ENCODE assay signal across 9 cellular contexts in the genomic region with DNA sequence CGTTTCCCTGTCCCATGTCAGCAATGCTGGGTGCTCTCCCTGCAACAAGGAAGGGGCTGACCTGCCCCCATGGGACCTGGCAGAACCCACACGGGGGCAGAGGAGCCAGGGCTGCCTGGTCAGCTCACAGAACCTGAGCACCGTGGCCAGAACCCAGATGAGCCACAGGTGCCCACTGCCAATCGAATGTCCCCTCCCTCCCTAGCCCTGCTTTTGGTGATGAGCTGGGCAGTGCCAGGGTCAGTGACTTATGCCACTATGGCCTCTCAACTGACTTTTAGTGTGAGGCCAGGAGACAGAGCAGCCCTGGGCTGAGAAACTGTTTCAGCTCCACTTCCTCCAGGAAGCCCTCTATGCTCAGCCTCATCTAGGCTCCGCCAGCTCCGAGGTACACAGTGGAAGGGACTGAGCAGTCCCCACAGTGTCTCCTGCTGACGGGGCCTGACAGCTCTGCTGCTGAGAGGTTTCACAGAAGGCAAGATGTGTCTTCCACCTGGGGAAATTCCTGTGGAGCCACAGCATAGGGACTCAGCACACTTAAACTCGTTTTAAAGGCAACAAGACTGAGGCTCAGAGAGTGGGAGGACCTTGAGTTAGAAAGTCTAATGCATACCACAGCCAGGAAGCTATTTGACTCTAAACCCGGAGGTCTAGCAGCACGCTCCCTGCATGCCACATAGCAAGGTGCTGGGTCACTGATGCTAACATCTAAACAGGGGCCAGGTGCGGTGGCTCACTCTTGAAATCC. TPM values are rescaled to one million over a fixed set of nuclear protein-coding genes. Genes with fewer than 3 reads are reported as not detected.
DNase-seq lines count a peak whose midpoint lies in the region; ATAC-seq lines count a peak whose summit lies in the region.
"Had no signal": no experiment of that assay in that cellular context is flagged by ENCODE, and none has a peak within 500 bp of the region (broad histone marks: within the 10 kb centered on the region; RNA-seq: fewer than 3 reads in every experiment).

No MANE protein-coding gene starts in this region.

- H2AK5ac ChIP-seq in mesenchymal stem cell (ENCODE audit: low read length, severe bottlenecking): peak overlapping the region; percentile 2

- H3K14ac ChIP-seq in mesenchymal stem cell (ENCODE audit: low read length in 2 of 2): peak overlapping the region in 1 of 2 experiments; percentile 37

- peak overlapping the region; percentile 77 for H2BK15ac ChIP-seq in mesenchymal stem cell (ENCODE audit: low read depth, poor library complexity, severe bottlenecking)

- H3K36me3 ChIP-seq in ACC112 (ENCODE audit: insufficient read depth, low read length): peaks cover 3% of the 10 kb centered on the region; the same call in 1 of the 2 replicates
- H3K36me3 ChIP-seq in Karpas-422 (ENCODE audit: insufficient read depth, low read length): no peaks in the 10 kb centered on the region
- peaks cover 8 to 17% of the 10 kb centered on the region in 2 experiments for H3K36me3 ChIP-seq in mesenchymal stem cell (ENCODE audit: control insufficient read depth in 1 of 2, insufficient read depth in 2 of 2, low read depth in 1 of 2, low read length in 2 of 2)
- H3K36me3 ChIP-seq: neutrophil had no signal

- H2BK120ac ChIP-seq in mesenchymal stem cell (ENCODE audit: low read depth, low read length): no peak overlapping the region

- peaks cover 20% of the 10 kb centered on the region for H3K79me1 ChIP-seq in mesenchymal stem cell (replicated peaks; ENCODE audit: low read length, poor library complexity, severe bottlenecking)

- peak overlapping the region; percentile 25 to 89 for H3K18ac ChIP-seq in mesenchymal stem cell (ENCODE audit: low read depth in 1 of 2, low read length in 2 of 2)

- peak overlapping the region; percentile 43 for H3K4me3 Mint-ChIP-seq in activated T-helper 2 cell treated with anti-CD3 and anti-CD28 coated beads, Interferon-gamma antibody, Interleukin-2, Interleukin-4, amounts not matched to agents 10 μg/mL and 5 μg/mL and 100 μg/mL, durations not matched to agents 14 hours and 24 hours and 36 hours (ENCODE audit: low read depth)

- no peaks in the 10 kb centered on the region for H3K27me3 Mint-ChIP-seq in activated T-helper 2 cell treated with anti-CD3 and anti-CD28 coated beads, Interferon-gamma antibody, Interleukin-2, Interleukin-4, amounts not matched to agents 10 μg/mL and 5 μg/mL and 100 μg/mL, durations not matched to agents 14 hours and 24 hours and 36 hours (ENCODE audit: low read depth)

- intact Hi-C loops in activated T-helper 2 cell treated with anti-CD3 and anti-CD28 coated beads, Interferon-gamma antibody, Interleukin-2, Interleukin-4, amounts not matched to agents 10 μg/mL and 5 μg/mL and 100 μg/mL, durations not matched to agents 14 hours and 24 hours and 36 hours (cut with micrococcal nuclease): loop anchor here (5.0 kb wide), 3 partner anchors 38 to 323 kb away; a partner anchor contains a TSS

- peaks cover 77% of the 10 kb centered on the region for H3K4me1 Mint-ChIP-seq in activated T-helper 2 cell treated with anti-CD3 and anti-CD28 coated beads, Interferon-gamma antibody, Interleukin-2, Interleukin-4, amounts not matched to agents 10 μg/mL and 5 μg/mL and 100 μg/mL, durations not matched to agents 14 hours and 24 hours and 36 hours (ENCODE audit: low read depth)

- no peak overlapping the region for H3K4me3 ChIP-seq in ACC112 (ENCODE audit: low read depth, low read length)
- no peak overlapping the region for H3K4me3 ChIP-seq in Karpas-422 (ENCODE audit: low read length)
- no peak overlapping the region for H3K4me3 ChIP-seq in mesenchymal stem cell (ENCODE audit: insufficient read depth in 1 of 2, low read depth in 1 of 2, low read length in 2 of 2)

- H2BK12ac ChIP-seq in mesenchymal stem cell (ENCODE audit: low read length in 2 of 2): peak overlapping the region; percentile 14 to 80

- H3K9me3 Mint-ChIP-seq in activated T-helper 2 cell treated with anti-CD3 and anti-CD28 coated beads, Interferon-gamma antibody, Interleukin-2, Interleukin-4, amounts not matched to agents 10 μg/mL and 5 μg/mL and 100 μg/mL, durations not matched to agents 14 hours and 24 hours and 36 hours: no peaks in the 10 kb centered on the region

- no peaks in the 10 kb centered on the region for H3K9me3 ChIP-seq in Karpas-422 (ENCODE audit: low read length)
- H3K9me3 ChIP-seq in mesenchymal stem cell (ENCODE audit: control insufficient read depth, low read length): peaks cover 4% of the 10 kb centered on the region
- H3K9me3 ChIP-seq: neutrophil had no signal

- ATAC-seq in esophagus mucosa (no peak), HG03442 (IDR thresholded peaks at IDR 0.05; ENCODE audit: unreplicated experiment) (no peak)

- H3K79me2 ChIP-seq in ACC112 (ENCODE audit: control insufficient read depth, insufficient read depth, low read length, unreplicated experiment): no peaks in the 10 kb centered on the region
- H3K79me2 ChIP-seq in Karpas-422 (ENCODE audit: low read length): no peaks in the 10 kb centered on the region

- H3K27me3 ChIP-seq in ACC112 (ENCODE audit: insufficient read depth, low read length): no peaks in the 10 kb centered on the region
- H3K27me3 ChIP-seq in Karpas-422 (ENCODE audit: low read length): no peaks in the 10 kb centered on the region
- H3K27me3 ChIP-seq in mesenchymal stem cell (ENCODE audit: control insufficient read depth in 1 of 2, insufficient read depth in 1 of 2, low read length in 2 of 2): no peaks in the 10 kb centered on the region
- H3K27me3 ChIP-seq: neutrophil had no signal

- peak overlapping the region; percentile 37 to 52 for H3K4ac ChIP-seq in mesenchymal stem cell (ENCODE audit: low read depth in 1 of 2, low read length in 2 of 2)

- no peak overlapping the region for H2AFZ ChIP-seq in ACC112 (ENCODE audit: low read length, unreplicated experiment)
- H2AFZ ChIP-seq in Karpas-422 (ENCODE audit: low read length): no peak overlapping the region
- no peak overlapping the region for H2AFZ ChIP-seq in mesenchymal stem cell (ENCODE audit: low read depth, low read length)

- WGBS in mesenchymal stem cell: 87% methylated on average over 11 of the region's 11 CpGs

- peaks cover 16% of the 10 kb centered on the region for H3K36me3 Mint-ChIP-seq in activated T-helper 2 cell treated with anti-CD3 and anti-CD28 coated beads, Interferon-gamma antibody, Interleukin-2, Interleukin-4, amounts not matched to agents 10 μg/mL and 5 μg/mL and 100 μg/mL, durations not matched to agents 14 hours and 24 hours and 36 hours (ENCODE audit: low read depth)

- peaks cover 51% of the 10 kb centered on the region for H3K4me1 ChIP-seq in ACC112 (ENCODE audit: control insufficient read depth, insufficient read depth, low read length, unreplicated experiment)
- peaks cover 59% of the 10 kb centered on the region for H3K4me1 ChIP-seq in Karpas-422 (ENCODE audit: low read length)
- peaks cover 46% of the 10 kb centered on the region for H3K4me1 ChIP-seq in mesenchymal stem cell (ENCODE audit: control insufficient read depth, insufficient read depth, low read depth, low read length)

- H4K20me1 ChIP-seq in Karpas-422 (ENCODE audit: insufficient read depth, low read depth, low read length): peaks cover 6% of the 10 kb centered on the region; the same call in 1 of the 2 replicates

- H4K8ac ChIP-seq in mesenchymal stem cell (ENCODE audit: low read length): no peak overlapping the region

- H3K27ac ChIP-seq in ACC112 (ENCODE audit: low read depth, low read length) (peak overlapping the region; percentile 91), Karpas-422 (ENCODE audit: low read length) (no peak overlapping the region), mesenchymal stem cell (ENCODE audit: low read length, poor library complexity, severe bottlenecking) (peak overlapping the region; percentile 96)
- H3K27ac ChIP-seq: neutrophil had no signal

- H3K9me2 ChIP-seq in Karpas-422 (replicated peaks; ENCODE audit: insufficient read depth, low read length): no peaks in the 10 kb centered on the region

- H3K23ac ChIP-seq in mesenchymal stem cell (ENCODE audit: low read length in 2 of 2): no peak overlapping the region

- H3K9ac ChIP-seq in Karpas-422 (ENCODE audit: low read length) (no peak overlapping the region), mesenchymal stem cell (ENCODE audit: low read length) (peak overlapping the region; percentile 86)

- no peak overlapping the region for H2BK5ac ChIP-seq in mesenchymal stem cell (ENCODE audit: low read depth, low read length, poor library complexity, severe bottlenecking)

- DNase-seq in Karpas-422 (peak; percentile 54), mesenchymal stem cell (peak; percentile 17), NCI-H82 (lab: John Stamatoyannopoulos, UW) (no peak), NCI-H524 (lab: John Stamatoyannopoulos, UW) (no peak)
- peak; percentile 29 for DNase-seq in activated T-helper 2 cell treated with anti-CD3 and anti-CD28 coated beads, Interferon-gamma antibody, Interleukin-2, Interleukin-4, amounts not matched to agents 10 μg/mL and 5 μg/mL and 100 μg/mL, durations not matched to agents 14 hours and 24 hours and 36 hours (ENCODE audit: low spot score)

- peak overlapping the region; percentile 88 for H3K27ac Mint-ChIP-seq in activated T-helper 2 cell treated with anti-CD3 and anti-CD28 coated beads, Interferon-gamma antibody, Interleukin-2, Interleukin-4, amounts not matched to agents 10 μg/mL and 5 μg/mL and 100 μg/mL, durations not matched to agents 14 hours and 24 hours and 36 hours

- H3K4me2 ChIP-seq in Karpas-422 (ENCODE audit: low read depth, low read length, poor library complexity, severe bottlenecking): no peak overlapping the region
- H3K4me2 ChIP-seq in mesenchymal stem cell (ENCODE audit: low read length, poor library complexity, severe bottlenecking): no peak overlapping the region

- peak overlapping the region; percentile 83 for H4K91ac ChIP-seq in mesenchymal stem cell (ENCODE audit: low read length)

RNA-seq across cellular contexts. Expression of a gene that starts 6.9 kb away (rescaled TPM):
- total RNA-seq in Karpas-422 (2014; rRNA removed; shearing (Covaris generic); ENCODE audit: low replicate concordance): 0.11 TPM in 1 of 2 replicates, not detected in the other
- 33.3 and 34.5 TPM in 2 replicates for total RNA-seq in activated T-helper 2 cell treated with anti-CD3 and anti-CD28 coated beads, Interferon-gamma antibody, Interleukin-2, Interleukin-4, amounts not matched to agents 10 μg/mL and 5 μg/mL and 100 μg/mL, durations not matched to agents 14 hours and 24 hours and 36 hours
- 13.9 TPM for polyA plus RNA-seq in mesenchymal stem cell (2013, experiment 1 of 2)
- 14.1 TPM for polyA plus RNA-seq in mesenchymal stem cell (2013, experiment 2 of 2)
- total RNA-seq in esophagus mucosa: 21.8 TPM

Comparison
In these comparisons a context has a peak if more than half of its experiments do, and no peak if none do; other contexts are left out.
1. DNase-seq: peak in Karpas-422 (single experiment), activated T-helper 2 cell treated with anti-CD3 and anti-CD28 coated beads, Interferon-gamma antibody, Interleukin-2, Interleukin-4, amounts not matched to agents 10 μg/mL and 5 μg/mL and 100 μg/mL, durations not matched to agents 14 hours and 24 hours and 36 hours (single experiment) and mesenchymal stem cell (single experiment); none in NCI-H82 (single experiment) and NCI-H524 (0 of 2).
2. RNA of a gene that starts 6.9 kb away (total RNA-seq): 33.3 to 34.5 TPM in activated T-helper 2 cell treated with anti-CD3 and anti-CD28 coated beads, Interferon-gamma antibody, Interleukin-2, Interleukin-4, amounts not matched to agents 10 μg/mL and 5 μg/mL and 100 μg/mL, durations not matched to agents 14 hours and 24 hours and 36 hours and 21.8 TPM in esophagus mucosa (single experiment); 0.11 TPM in Karpas-422; every median in the first group is over 10 times any median in the second.